Comparison of ENCODE assay signal across 8 cellular contexts in genomic region chr3:50237133-50237651, GRCh38. TPM values are rescaled to one million over a fixed set of nuclear protein-coding genes. Genes with fewer than 3 reads are reported as not detected.
DNase-seq lines count a peak whose midpoint lies in the region; TF ChIP-seq lines count a peak whose summit lies in the region.

No MANE protein-coding gene starts in this region.

- TF ChIP-seq CTCF in ascending aorta (IDR thresholded peaks at IDR 0.05) = no peak

- intact Hi-C loops in ascending aorta (cut with DNase I) = no loop called here

- H3K4me3 ChIP-seq in GM08714 (ENCODE audit: low read length) (peak overlapping the region; percentile 71), ascending aorta (peak overlapping the region; percentile 96 to 97), iPS DF 6.9 (ENCODE audit: low read length) (peak overlapping the region; percentile 92; the same call in 1 of the 2 replicates)

- H3K9me3 ChIP-seq in ascending aorta (no peaks in the 10 kb centered on the region), iPS DF 6.9 (ENCODE audit: control insufficient read depth, insufficient read depth, low read length) (no peaks in the 10 kb centered on the region)

- H3K36me3 ChIP-seq in ascending aorta (peaks cover 8 to 10% of the 10 kb centered on the region in 2 donors), iPS DF 6.9 (ENCODE audit: control insufficient read depth, insufficient read depth, low read length) (no peaks in the 10 kb centered on the region)

- H3K4me1 ChIP-seq in ascending aorta (peaks cover 30 to 36% of the 10 kb centered on the region in 2 donors), iPS DF 6.9 (ENCODE audit: control insufficient read depth, insufficient read depth, low read length) (peaks cover 16% of the 10 kb centered on the region)

- H3K27me3 ChIP-seq in ascending aorta (no peaks in the 10 kb centered on the region), iPS DF 6.9 (ENCODE audit: control insufficient read depth, insufficient read depth, low read length) (no peaks in the 10 kb centered on the region)

- H3K27ac ChIP-seq in ascending aorta (peak overlapping the region; percentile 92 to 95), iPS DF 6.9 (ENCODE audit: low read length) (no peak overlapping the region)

- peak; percentile 51 for DNase-seq in NCI-H69 (lab: John Stamatoyannopoulos, UW)
- no peak for DNase-seq in ascending aorta (ENCODE audit: low spot score in 2 of 2)
- DNase-seq in iPS DF 6.9 (ENCODE audit: low read depth, low spot score) = no peak
- peak; percentile 57 for DNase-seq in stimulated activated CD8-positive, alpha-beta memory T cell treated with anti-CD3 and anti-CD28 coated beads, Interleukin-4, amount 100 ng/mL, for 48 hours
- no peak for DNase-seq in GM19238 (ENCODE audit: insufficient read length, low spot score)
- DNase-seq in NK-92 (lab: John Stamatoyannopoulos, UW; ENCODE audit: unreplicated experiment) = no peak
- no peak for DNase-seq in NCI-H1694 treated with DMSO at 0.1 percent for 48 hours (lab: John Stamatoyannopoulos, UW)

- WGBS in iPS DF 6.9 (ENCODE audit: insufficient coverage, insufficient read length) = no CpG with 5 or more reads among the region's 7 CpGs

RNA-seq across cellular contexts. Expression of gene GNAI2, which starts 1.2 kb away (rescaled TPM):
- total RNA-seq in ascending aorta = 283 TPM

RNA-seq across cellular contexts. Expression of gene SEMA3B, which starts 31.8 kb away (rescaled TPM):
- 24.2 TPM for total RNA-seq in ascending aorta

RNA-seq across cellular contexts. Expression of gene SLC38A3, which starts 32.1 kb away (rescaled TPM):
- total RNA-seq in ascending aorta = not detected

RNA-seq across cellular contexts. Expression of gene LSMEM2, which starts 41.7 kb away (rescaled TPM):
- total RNA-seq in ascending aorta = not detected

RNA-seq across cellular contexts. Expression of gene GNAT1, which starts 45.8 kb away (rescaled TPM):
- 4.7 TPM for total RNA-seq in ascending aorta

Comparison
In these comparisons a context has a peak if more than half of its experiments do, and no peak if none do; other contexts are left out.
1. DNase-seq: peak in NCI-H69 (single experiment) and stimulated activated CD8-positive, alpha-beta memory T cell treated with anti-CD3 and anti-CD28 coated beads, Interleukin-4, amount 100 ng/mL, for 48 hours (single experiment); none in ascending aorta (0 of 2), iPS DF 6.9 (single experiment), GM19238 (single experiment), NK-92 (single experiment) and NCI-H1694 treated with DMSO at 0.1 percent for 48 hours (single experiment).
2. Peak in every context shown above with its lines, with median percentiles within 50 percentile points of each other: H3K4me3 ChIP-seq.